Comparison of ENCODE assay signal across 8 cellular contexts in the genomic region with DNA sequence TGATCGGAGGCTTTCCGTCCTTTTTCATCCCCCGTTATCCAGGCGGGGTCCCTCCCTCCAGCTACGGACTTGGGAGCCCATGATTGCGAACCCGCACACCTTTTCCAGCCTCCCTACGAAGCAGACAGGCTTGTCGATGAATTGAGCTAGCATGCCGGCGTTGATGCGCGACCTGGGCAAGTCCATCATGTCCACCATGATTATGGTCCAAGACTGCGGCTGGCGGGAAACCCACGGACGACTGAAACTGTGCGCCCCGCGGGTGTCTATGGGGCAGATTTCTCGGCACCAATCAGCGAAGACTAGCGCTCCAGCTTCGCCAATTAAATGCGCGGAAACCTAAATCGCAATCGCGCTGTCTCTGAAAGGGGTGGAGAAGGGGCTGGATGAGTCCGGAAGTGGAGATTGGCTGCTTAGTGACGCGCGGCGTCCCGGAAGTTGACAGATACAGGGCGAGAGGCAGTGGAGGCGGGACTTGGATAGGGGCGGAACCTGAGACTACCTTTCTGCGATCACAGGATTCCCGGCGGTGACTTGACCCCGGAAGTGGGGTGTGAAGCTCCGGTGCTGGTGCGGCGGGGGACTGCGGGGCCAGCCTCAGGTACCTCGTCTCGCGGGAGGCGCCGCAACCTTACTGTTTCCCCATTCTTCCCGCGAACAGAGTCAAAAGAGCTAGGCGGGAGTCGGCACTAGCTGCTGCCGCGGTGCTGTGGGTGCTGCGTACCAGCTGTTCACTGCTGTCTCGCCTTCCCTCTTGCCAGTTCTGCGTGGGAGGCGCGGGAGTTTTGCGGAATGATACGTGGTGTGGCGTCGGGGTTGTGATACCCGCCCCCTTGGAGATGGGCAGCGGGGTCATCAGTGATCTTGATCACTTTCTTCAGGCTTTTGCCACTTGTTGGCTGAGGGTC. TPM values are rescaled to one million over a fixed set of nuclear protein-coding genes. Genes with fewer than 3 reads are reported as not detected.
A peak's percentile ranks its signal among the peaks of the same experiment; 100 is the strongest.
DNase-seq lines count a peak whose midpoint lies in the region; ATAC-seq, FAIRE-seq and TF ChIP-seq lines count a peak whose summit lies in the region.

A gene (plus strand): TSS at position 532 of the 908 bp plus-strand sequence. CDS start 32,620 bp downstream, outside the sequence.

- H3K79me2 ChIP-seq in OCI-LY7 (ENCODE audit: insufficient read depth, low read depth, low read length), result peaks cover 45% of the 10 kb centered on the region; the same call in 1 of the 2 replicates
- no peaks in the 10 kb centered on the region for H3K79me2 ChIP-seq in endothelial cell of umbilical vein (ENCODE audit: control insufficient read depth, insufficient read depth, low read length)

- peak within 1 kb of the TSS; percentile 93 for H2AFZ ChIP-seq in OCI-LY7 (ENCODE audit: low read length)
- H2AFZ ChIP-seq in endothelial cell of umbilical vein (ENCODE audit: low read depth, low read length), result peak within 1 kb of the TSS; percentile 94

- no peaks in the 10 kb centered on the region for H3K9me1 ChIP-seq in endothelial cell of umbilical vein (replicated peaks; ENCODE audit: control insufficient read depth, extremely low read depth, insufficient read depth, low read length)

- peaks cover 28% of the 10 kb centered on the region for H3K4me1 ChIP-seq in OCI-LY7 (ENCODE audit: insufficient read depth, low read length, poor library complexity, severe bottlenecking)
- peaks cover 8% of the 10 kb centered on the region for H3K4me1 ChIP-seq in endothelial cell of umbilical vein (ENCODE audit: control insufficient read depth, extremely low read depth, insufficient read depth, low read length)

- H3K4me2 ChIP-seq in OCI-LY7 (ENCODE audit: low read length) (peak within 1 kb of the TSS; percentile 77), endothelial cell of umbilical vein (ENCODE audit: insufficient read depth, low read length) (peak within 1 kb of the TSS; percentile 91)

- H3K9ac ChIP-seq in endothelial cell of umbilical vein (replicated peaks; ENCODE audit: extremely low read depth, insufficient read depth, low read length), result peak within 1 kb of the TSS; percentile 80

- H4K20me1 ChIP-seq in OCI-LY7 (ENCODE audit: insufficient read depth, low read length) (peaks cover 3% of the 10 kb centered on the region; the same call in 1 of the 2 replicates), endothelial cell of umbilical vein (replicated peaks; ENCODE audit: control insufficient read depth, extremely low read depth, insufficient read depth, low read length) (no peaks in the 10 kb centered on the region)

- no peaks in the 10 kb centered on the region for H3K27me3 ChIP-seq in endothelial cell of umbilical vein (ENCODE audit: control insufficient read depth in 2 of 2, insufficient read depth in 2 of 2, low read length in 2 of 2)

- H3K9me2 ChIP-seq in OCI-LY7 (ENCODE audit: insufficient read depth, low read length), result no peaks in the 10 kb centered on the region

- intact Hi-C loops in OCI-LY7 (cut with micrococcal nuclease; ENCODE audit: unreplicated experiment) (loop anchor here (1.0 to 10.0 kb wide), 5 partner anchors 73 to 536 kb away; a partner anchor contains a TSS), endothelial cell of umbilical vein (cut with micrococcal nuclease) (loop anchor here (1.0 kb wide), 3 partner anchors 73 to 621 kb away; a partner anchor contains a TSS)

- TF ChIP-seq POLR2A in endothelial cell of umbilical vein (IDR thresholded peaks at IDR 0.05; ENCODE audit: low read depth, low read length), result peak; percentile 78

- peak; percentile 87 for FAIRE-seq in D721Med (lab: Jason Lieb, UNC)
- FAIRE-seq in endothelial cell of umbilical vein (lab: Jason Lieb, UNC), result peak; percentile 99

- dilution Hi-C loops in endothelial cell of umbilical vein (cut with MboI; ENCODE audit: extremely low pct_ligation_motif_present, low sequenced_read_pairs), result no loop called here

- TF ChIP-seq CTCF in D721Med (IDR thresholded peaks at IDR 0.05; ENCODE audit: insufficient read depth, missing control alignments), result no peak
- no peak for TF ChIP-seq CTCF in OCI-LY7 (conservative IDR thresholded peaks at IDR 0.05; ENCODE audit: low read length)
- TF ChIP-seq CTCF in endothelial cell of umbilical vein (IDR thresholded peaks at IDR 0.05; ENCODE audit: extremely low read depth in 1 of 2, insufficient read depth in 1 of 2, low read depth in 1 of 2, low read length in 2 of 2), result no peak

- peak; percentile 96 for ATAC-seq in GM21526 (IDR thresholded peaks at IDR 0.05; ENCODE audit: low FRiP score, unreplicated experiment)

- H3K27ac ChIP-seq in OCI-LY7 (ENCODE audit: low read depth, low read length, poor library complexity, severe bottlenecking) (peak within 1 kb of the TSS; percentile 72), endothelial cell of umbilical vein (ENCODE audit: insufficient read depth, low read depth, low read length) (peak within 1 kb of the TSS; percentile 21)

- no peaks in the 10 kb centered on the region for H3K9me3 ChIP-seq in OCI-LY7 (ENCODE audit: low read length)
- no peaks in the 10 kb centered on the region for H3K9me3 ChIP-seq in endothelial cell of umbilical vein (replicated peaks; ENCODE audit: control insufficient read depth, insufficient read depth, low read length)

- BruUV-seq in OCI-LY7 (replicated peaks; lab: Mats Ljungman, UMichigan) (no TSS peak), endothelial cell of umbilical vein (replicated peaks; lab: Mats Ljungman, UMichigan) (TSS peak; percentile 65)

- H3K36me3 ChIP-seq in OCI-LY7 (ENCODE audit: insufficient read depth, low read length) (peaks cover 21% of the 10 kb centered on the region), endothelial cell of umbilical vein (ENCODE audit: control insufficient read depth in 2 of 2, extremely low read depth in 1 of 2, insufficient read depth in 2 of 2, low read length in 2 of 2) (no peaks in the 10 kb centered on the region)

- POLR2A ChIA-PET in OCI-LY7 (lab: Charles Lee), result interaction anchor here (0.6 to 2.9 kb wide), 14 partner anchors 11 to 576 kb away, joined by 3 to 17 read pairs (median 4); no protein-coding TSS in a partner anchor
- POLR2A ChIA-PET in endothelial cell of umbilical vein (lab: Charles Lee), result interaction anchor here (0.6 kb wide), 1 partner anchor 377 kb away, joined by 4 read pairs; no protein-coding TSS in a partner anchor

- peak; percentile 37 for DNase-seq in D721Med (ENCODE audit: insufficient read length, low spot score)
- peak; percentile 78 for DNase-seq in HuH-7.5 (ENCODE audit: low spot score)
- DNase-seq in OCI-LY7 (ENCODE audit: low spot score), result peak; percentile 99
- peak; percentile 95 for DNase-seq in activated T-cell treated with anti-CD3 and anti-CD28 coated beads for 1 hour (ENCODE audit: low read depth)
- DNase-seq in endothelial cell of umbilical vein (ENCODE audit: low read depth, low spot score), result peak; percentile 98
- peak; percentile 99 for DNase-seq in midbrain (lab: John Stamatoyannopoulos, UW)
- DNase-seq in stimulated activated CD8-positive, alpha-beta memory T cell treated with anti-CD3 and anti-CD28 coated beads, Interleukin-2, amount 100 ng/mL, for 1 hour (ENCODE audit: low read depth in 2 of 2), result peak; percentile 93 to 97

- H3K4me3 ChIP-seq in OCI-LY7 (ENCODE audit: low read depth, low read length, poor library complexity, severe bottlenecking) (peak within 1 kb of the TSS; percentile 92), endothelial cell of umbilical vein (replicated peaks in 1 of 3; ENCODE audit: insufficient read depth in 1 of 3, low read depth in 1 of 3, low read length in 3 of 3) (peak within 1 kb of the TSS; percentile 66 to 93 (median 79))

- CTCF ChIA-PET in OCI-LY7 (lab: Charles Lee; ENCODE audit: unreplicated experiment), result interaction anchor here (1.1 to 1.2 kb wide), 2 partner anchors 11 to 458 kb away, joined by 3 read pairs; no protein-coding TSS in a partner anchor
- CTCF ChIA-PET in endothelial cell of umbilical vein (lab: Charles Lee), result interaction anchor here (0.9 to 4.6 kb wide), 6 partner anchors 41 to 656 kb away, joined by 3 to 21 read pairs (median 6); no protein-coding TSS in a partner anchor

TF ChIP-seq in endothelial cell of umbilical vein, 7 proteins besides CTCF, POLR2A, EP300 and RAD21:
- TF ChIP-seq, protein P1, sequence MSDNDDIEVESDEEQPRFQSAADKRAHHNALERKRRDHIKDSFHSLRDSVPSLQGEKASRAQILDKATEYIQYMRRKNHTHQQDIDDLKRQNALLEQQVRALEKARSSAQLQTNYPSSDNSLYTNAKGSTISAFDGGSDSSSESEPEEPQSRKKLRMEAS (IDR thresholded peaks at IDR 0.05; ENCODE audit: insufficient read depth, insufficient read length), result no peak
- TF ChIP-seq POLR2AphosphoS5 (IDR thresholded peaks at IDR 0.05; ENCODE audit: insufficient read depth, low read depth, low read length), result peak; percentile 75
TF ChIP-seq in endothelial cell of umbilical vein: peak in this region for 1.

RNA-seq across cellular contexts. Expression of the gene that starts here (rescaled TPM):
- total RNA-seq in OCI-LY7 (2014; rRNA removed; shearing (Covaris generic)), result 8.7 and 14.2 TPM in 2 replicates
- 14.5 and 15.2 TPM in 2 replicates for total RNA-seq in OCI-LY7 (2022)
- 6.1 and 6.6 TPM in 2 replicates for total RNA-seq in endothelial cell of umbilical vein
- 3.6 and 5.6 TPM in 2 replicates for polyA plus RNA-seq in endothelial cell of umbilical vein
- 5.0 and 5.8 TPM in 2 replicates for polyA plus RNA-seq in endothelial cell of umbilical vein (2011; cell fraction: cytosol; rRNA removed)
- polyA plus RNA-seq in endothelial cell of umbilical vein (2011; cell fraction: nucleus; rRNA removed), result 4.4 and 7.7 TPM in 2 replicates
- 2.4 and 4.9 TPM in 2 replicates for polyA plus RNA-seq in endothelial cell of umbilical vein (2012)
- polyA minus RNA-seq in endothelial cell of umbilical vein, result 7.7 and 9.7 TPM in 2 replicates
- 8.9 TPM for polyA minus RNA-seq in endothelial cell of umbilical vein (2011; cell fraction: cytosol; rRNA and poly(A)+ RNA removed)
- polyA minus RNA-seq in endothelial cell of umbilical vein (2011; cell fraction: nucleus; rRNA and poly(A)+ RNA removed), result 10.3 and 11.1 TPM in 2 replicates

Comparison
In these comparisons a context has a peak if more than half of its experiments do, and no peak if none do; other contexts are left out.
1. Peak in every context shown above with its lines: DNase-seq, ATAC-seq, H3K4me3 ChIP-seq and H3K27ac ChIP-seq.
2. DNase-seq: peak in every context shown above with its lines; median percentile 99 in OCI-LY7; 99 in midbrain; 98 in endothelial cell of umbilical vein; 95 in activated T-cell treated with anti-CD3 and anti-CD28 coated beads for 1 hour; 95 in stimulated activated CD8-positive, alpha-beta memory T cell treated with anti-CD3 and anti-CD28 coated beads, Interleukin-2, amount 100 ng/mL, for 1 hour; 78 in HuH-7.5; 37 in D721Med.